In genomic region chr7:7351832-7352231, GRCh38 we compare ENCODE assay signal across 24 cellular contexts.
"Had no signal": no experiment of that assay in that cellular context is flagged by ENCODE, and none has a peak within 500 bp of the region (broad histone marks: within the 10 kb centered on the region; RNA-seq: fewer than 3 reads in every experiment).

No MANE protein-coding gene starts in this region.

- H3K4me1 ChIP-seq: heart right ventricle, lower lobe of right lung, pancreas, thyroid gland, vagina had no signal

- H3K27me3 ChIP-seq: esophagus squamous epithelium, neutrophil, pancreas, stomach, thyroid gland, vagina had no signal

- H3K27ac ChIP-seq: heart right ventricle, lower lobe of right lung, neutrophil, pancreas, stomach, thyroid gland, vagina had no signal

- H3K36me3 ChIP-seq: esophagus squamous epithelium, heart right ventricle, lower lobe of right lung, neutrophil, pancreas, stomach, thyroid gland, vagina had no signal

- H3K9me3 ChIP-seq: esophagus squamous epithelium, heart right ventricle, lower lobe of right lung, neutrophil, pancreas, stomach, thyroid gland, vagina had no signal

- H3K27me3 Mint-ChIP-seq: progenitor cell of endocrine pancreas had no signal

- ATAC-seq: effector memory CD8-positive, alpha-beta T cell; heart right ventricle; left ventricle myocardium superior; lower lobe of right lung; natural killer cell; pancreas; stimulated activated effector memory CD8-positive, alpha-beta T cell treated with anti-CD3 and anti-CD28 coated beads, Interleukin-12 subunit alpha, Interleukin-12 subunit beta, amount 100 ng/mL, for 72 hours had no signal

- DNase-seq: cortex of kidney; effector memory CD8-positive, alpha-beta T cell; erythroblast; esophagus squamous epithelium; foreskin melanocyte; glutamatergic neuron; heart right ventricle; hippocampal formation; immature natural killer cell; islet precursor cell; left ventricle myocardium superior; lower lobe of right lung; natural killer cell; pancreas; stimulated activated CD4-positive, alpha-beta T cell treated with anti-CD3 and anti-CD28 coated beads, Interleukin-2, amount 100 ng/mL, for 24 hours; stimulated activated CD4-positive, alpha-beta T cell treated with anti-CD3 and anti-CD28 coated beads, Interleukin-4, amount 100 ng/mL, for 24 hours; stimulated activated naive CD4-positive, alpha-beta T cell treated with Interleukin-2 at 50 U/mL for 16 hours; stomach; thyroid gland; trophoblast cell had no signal

- H3K4me3 ChIP-seq: esophagus squamous epithelium, heart right ventricle, lower lobe of right lung, pancreas, stomach, thyroid gland, vagina had no signal

- H3K36me3 Mint-ChIP-seq: immature natural killer cell; natural killer cell; stimulated activated effector memory CD8-positive, alpha-beta T cell treated with anti-CD3 and anti-CD28 coated beads, Interleukin-12 subunit alpha, Interleukin-12 subunit beta, amount 100 ng/mL, for 72 hours had no signal

- H3K4me3 Mint-ChIP-seq: effector memory CD8-positive, alpha-beta T cell; immature natural killer cell; natural killer cell; stimulated activated effector memory CD8-positive, alpha-beta T cell treated with anti-CD3 and anti-CD28 coated beads, Interleukin-12 subunit alpha, Interleukin-12 subunit beta, amount 100 ng/mL, for 72 hours had no signal

- H3K9me3 Mint-ChIP-seq: effector memory CD8-positive, alpha-beta T cell; immature natural killer cell; natural killer cell; stimulated activated effector memory CD8-positive, alpha-beta T cell treated with anti-CD3 and anti-CD28 coated beads, Interleukin-12 subunit alpha, Interleukin-12 subunit beta, amount 100 ng/mL, for 72 hours had no signal

- H3K27ac Mint-ChIP-seq: effector memory CD8-positive, alpha-beta T cell; immature natural killer cell; natural killer cell; progenitor cell of endocrine pancreas; stimulated activated effector memory CD8-positive, alpha-beta T cell treated with anti-CD3 and anti-CD28 coated beads, Interleukin-12 subunit alpha, Interleukin-12 subunit beta, amount 100 ng/mL, for 72 hours had no signal

- H3K4me1 Mint-ChIP-seq: immature natural killer cell; natural killer cell; stimulated activated effector memory CD8-positive, alpha-beta T cell treated with anti-CD3 and anti-CD28 coated beads, Interleukin-12 subunit alpha, Interleukin-12 subunit beta, amount 100 ng/mL, for 72 hours had no signal
